1 cellular context compared by ENCODE assay signal in the genomic region with DNA sequence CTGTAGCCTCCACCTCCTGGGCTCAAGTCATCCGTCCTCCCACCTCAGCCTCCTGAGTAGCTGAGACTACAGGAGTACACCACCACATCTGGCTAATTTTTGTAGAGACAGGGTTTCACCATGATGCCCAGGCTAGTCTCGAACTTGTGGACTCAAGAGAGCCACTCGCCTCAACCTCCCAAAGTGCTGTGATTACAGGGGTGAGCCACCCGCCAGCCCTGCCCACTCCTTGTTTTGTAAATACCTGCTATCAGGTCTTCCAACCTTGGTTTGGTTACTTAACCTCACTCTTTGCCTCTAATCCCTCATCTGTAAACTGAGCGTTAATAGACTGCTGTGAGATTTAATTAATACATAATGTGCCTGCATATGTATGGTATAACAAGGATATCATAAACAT.
TF ChIP-seq lines count a peak whose summit lies in the region.

No MANE protein-coding gene starts in this region.

TF ChIP-seq in WTC11, 78 proteins besides CTCF, POLR2A, EP300 and RAD21 (continued from another document):
- TF ChIP-seq, protein P1, sequence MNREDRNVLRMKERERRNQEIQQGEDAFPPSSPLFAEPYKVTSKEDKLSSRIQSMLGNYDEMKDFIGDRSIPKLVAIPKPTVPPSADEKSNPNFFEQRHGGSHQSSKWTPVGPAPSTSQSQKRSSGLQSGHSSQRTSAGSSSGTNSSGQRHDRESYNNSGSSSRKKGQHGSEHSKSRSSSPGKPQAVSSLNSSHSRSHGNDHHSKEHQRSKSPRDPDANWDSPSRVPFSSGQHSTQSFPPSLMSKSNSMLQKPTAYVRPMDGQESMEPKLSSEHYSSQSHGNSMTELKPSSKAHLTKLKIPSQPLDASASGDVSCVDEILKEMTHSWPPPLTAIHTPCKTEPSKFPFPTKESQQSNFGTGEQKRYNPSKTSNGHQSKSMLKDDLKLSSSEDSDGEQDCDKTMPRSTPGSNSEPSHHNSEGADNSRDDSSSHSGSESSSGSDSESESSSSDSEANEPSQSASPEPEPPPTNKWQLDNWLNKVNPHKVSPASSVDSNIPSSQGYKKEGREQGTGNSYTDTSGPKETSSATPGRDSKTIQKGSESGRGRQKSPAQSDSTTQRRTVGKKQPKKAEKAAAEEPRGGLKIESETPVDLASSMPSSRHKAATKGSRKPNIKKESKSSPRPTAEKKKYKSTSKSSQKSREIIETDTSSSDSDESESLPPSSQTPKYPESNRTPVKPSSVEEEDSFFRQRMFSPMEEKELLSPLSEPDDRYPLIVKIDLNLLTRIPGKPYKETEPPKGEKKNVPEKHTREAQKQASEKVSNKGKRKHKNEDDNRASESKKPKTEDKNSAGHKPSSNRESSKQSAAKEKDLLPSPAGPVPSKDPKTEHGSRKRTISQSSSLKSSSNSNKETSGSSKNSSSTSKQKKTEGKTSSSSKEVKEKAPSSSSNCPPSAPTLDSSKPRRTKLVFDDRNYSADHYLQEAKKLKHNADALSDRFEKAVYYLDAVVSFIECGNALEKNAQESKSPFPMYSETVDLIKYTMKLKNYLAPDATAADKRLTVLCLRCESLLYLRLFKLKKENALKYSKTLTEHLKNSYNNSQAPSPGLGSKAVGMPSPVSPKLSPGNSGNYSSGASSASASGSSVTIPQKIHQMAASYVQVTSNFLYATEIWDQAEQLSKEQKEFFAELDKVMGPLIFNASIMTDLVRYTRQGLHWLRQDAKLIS (CRISPR knock-in tag; IDR thresholded peaks at IDR 0.05; ENCODE audit: borderline replicate concordance): no peak
